Comparison of ENCODE assay signal across 11 cellular contexts in the genomic region with DNA sequence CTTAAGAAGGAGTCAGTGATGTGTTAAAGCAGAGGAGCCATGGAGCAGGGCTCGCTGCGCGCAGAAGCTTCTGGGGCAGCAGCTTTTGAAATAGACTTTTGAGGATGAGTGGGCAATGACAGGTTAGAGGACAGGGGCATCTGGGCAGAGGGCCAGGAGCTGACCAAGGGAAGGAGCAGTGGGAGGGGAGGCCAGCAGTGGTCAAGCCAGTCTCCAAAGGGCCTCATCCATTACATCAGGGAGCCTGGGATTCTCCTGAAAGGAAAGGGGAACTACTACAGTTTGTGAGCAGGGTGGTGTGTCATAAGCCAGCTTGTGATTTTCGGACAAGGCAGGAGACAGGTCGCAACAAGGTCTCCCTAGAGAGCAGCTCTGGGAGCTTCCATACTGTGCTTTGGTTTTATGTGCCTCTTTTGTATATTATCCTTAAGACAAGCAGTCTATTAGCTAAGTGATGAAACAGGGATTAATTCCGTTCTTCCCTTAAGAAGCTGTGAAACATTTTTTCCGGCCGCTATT. TPM values are rescaled to one million over a fixed set of nuclear protein-coding genes. Genes with fewer than 3 reads are reported as not detected.
A peak's percentile ranks its signal among the peaks of the same experiment; 100 is the strongest.
DNase-seq lines count a peak whose midpoint lies in the region; ATAC-seq and TF ChIP-seq lines count a peak whose summit lies in the region.
"Had no signal": no experiment of that assay in that cellular context is flagged by ENCODE, and none has a peak within 500 bp of the region (broad histone marks: within the 10 kb centered on the region; RNA-seq: fewer than 3 reads in every experiment).

No MANE protein-coding gene starts in this region.

- no peak for ATAC-seq in activated CD4-positive, alpha-beta T cell treated with anti-CD3 and anti-CD28 coated beads for 36 hours
- ATAC-seq in SK-N-SH treated with all-trans-retinoic acid at 6 μM for 48 hours, result peak; percentile 17; the same call in 1 of the 3 replicates

- H3K9me3 ChIP-seq in smooth muscle cell (replicated peaks; ENCODE audit: low read depth), result no peaks in the 10 kb centered on the region
- H3K9me3 ChIP-seq in testis, result no peaks in the 10 kb centered on the region
- H3K9me3 ChIP-seq: thoracic aorta had no signal

- H3K9me3 Mint-ChIP-seq in activated CD4-positive, alpha-beta T cell treated with anti-CD3 and anti-CD28 coated beads for 36 hours (ENCODE audit: low read depth), result no peaks in the 10 kb centered on the region
- H3K9me3 Mint-ChIP-seq in T-helper 2 cell treated with Interferon-gamma antibody and Interleukin-4, amounts not matched to agents 5 μg/mL and 100 μg/mL, for 36 hours, result no peaks in the 10 kb centered on the region
- H3K9me3 Mint-ChIP-seq: activated B cell treated with CpG ODN at 0.5 μM for 24 hours had no signal

- POLR2A ChIA-PET in activated CD4-positive, alpha-beta T cell treated with anti-CD3 and anti-CD28 coated beads for 36 hours (lab: Charles Lee), result interaction anchor here (0.6 to 1.0 kb wide), 3 partner anchors 19 to 1003 kb away, joined by 3 to 4 read pairs (median 4); a partner anchor contains a TSS

- peaks cover 20% of the 10 kb centered on the region for H3F3A ChIP-seq in smooth muscle cell (ENCODE audit: low read depth)

- H3K36me3 Mint-ChIP-seq in activated CD4-positive, alpha-beta T cell treated with anti-CD3 and anti-CD28 coated beads for 36 hours (ENCODE audit: low read depth), result peaks cover 2% of the 10 kb centered on the region
- no peaks in the 10 kb centered on the region for H3K36me3 Mint-ChIP-seq in T-helper 2 cell treated with Interferon-gamma antibody and Interleukin-4, amounts not matched to agents 5 μg/mL and 100 μg/mL, for 36 hours (ENCODE audit: low read depth)

- peak overlapping the region; percentile 94 for H3K27ac Mint-ChIP-seq in activated CD4-positive, alpha-beta T cell treated with anti-CD3 and anti-CD28 coated beads for 36 hours
- H3K27ac Mint-ChIP-seq in T-helper 2 cell treated with Interferon-gamma antibody and Interleukin-4, amounts not matched to agents 5 μg/mL and 100 μg/mL, for 36 hours, result no peak overlapping the region
- H3K27ac Mint-ChIP-seq: activated B cell treated with CpG ODN at 0.5 μM for 24 hours had no signal

- H3K9ac ChIP-seq in smooth muscle cell (ENCODE audit: low read depth), result peak overlapping the region; percentile 79

- peak overlapping the region; percentile 94 for H3K27ac ChIP-seq in smooth muscle cell (ENCODE audit: low read depth)
- no peak overlapping the region for H3K27ac ChIP-seq in testis

- TF ChIP-seq POLR2A in testis (IDR thresholded peaks at IDR 0.05), result no peak

- peak overlapping the region; percentile 31 for H2AFZ ChIP-seq in smooth muscle cell (ENCODE audit: low read depth)

- CTCF ChIA-PET in activated CD4-positive, alpha-beta T cell treated with anti-CD3 and anti-CD28 coated beads for 36 hours (lab: Charles Lee), result interaction anchor here (0.5 to 1.3 kb wide), 4 partner anchors 16 to 1790 kb away, joined by 3 to 5 read pairs (median 3); no protein-coding TSS in a partner anchor

- no peak overlapping the region for H3K4me3 ChIP-seq in fibroblast of mammary gland (ENCODE audit: control insufficient read depth, low read depth, low read length)
- no peak overlapping the region for H3K4me3 ChIP-seq in smooth muscle cell
- H3K4me3 ChIP-seq in testis, result no peak overlapping the region

- H3K4me3 Mint-ChIP-seq in activated CD4-positive, alpha-beta T cell treated with anti-CD3 and anti-CD28 coated beads for 36 hours, result no peak overlapping the region
- H3K4me3 Mint-ChIP-seq in T-helper 2 cell treated with Interferon-gamma antibody and Interleukin-4, amounts not matched to agents 5 μg/mL and 100 μg/mL, for 36 hours, result no peak overlapping the region
- H3K4me3 Mint-ChIP-seq: activated B cell treated with CpG ODN at 0.5 μM for 24 hours had no signal

- no peaks in the 10 kb centered on the region for H3K27me3 Mint-ChIP-seq in activated CD4-positive, alpha-beta T cell treated with anti-CD3 and anti-CD28 coated beads for 36 hours
- no peaks in the 10 kb centered on the region for H3K27me3 Mint-ChIP-seq in T-helper 2 cell treated with Interferon-gamma antibody and Interleukin-4, amounts not matched to agents 5 μg/mL and 100 μg/mL, for 36 hours (ENCODE audit: low read depth)

- intact Hi-C loops in activated CD4-positive, alpha-beta T cell treated with anti-CD3 and anti-CD28 coated beads for 36 hours (cut with DNase I, micrococcal nuclease), result loop anchor here (2.0 to 10.0 kb wide), 4 partner anchors 34 to 596 kb away; a partner anchor contains a TSS
- intact Hi-C loops in testis (cut with DNase I; ENCODE audit: low total_unique reads), result no loop called here

- TF ChIP-seq CTCF in fibroblast of mammary gland (conservative IDR thresholded peaks at IDR 0.05; ENCODE audit: control insufficient read depth, insufficient read depth, low read depth, low read length) (no peak), smooth muscle cell (IDR thresholded peaks at IDR 0.05; ENCODE audit: borderline replicate concordance, insufficient read depth, poor library complexity, severe bottlenecking) (no peak), testis (IDR thresholded peaks at IDR 0.05) (no peak)

- DNase-seq in activated CD4-positive, alpha-beta T cell treated with anti-CD3 and anti-CD28 coated beads for 36 hours, result no peak
- no peak for DNase-seq in activated CD4-positive, alpha-beta T cell treated with anti-CD3 and anti-CD28 coated beads, Interleukin-2, amount 50 U/mL, for 1 hour
- DNase-seq in fibroblast of mammary gland (ENCODE audit: low read depth) (peak; percentile 36), smooth muscle cell (lab: John Stamatoyannopoulos, UW; ENCODE audit: unreplicated experiment) (no peak), testis (no peak), NCI-H1436 (lab: John Stamatoyannopoulos, UW) (no peak)
- no peak for DNase-seq in T-helper 2 cell treated with Interferon-gamma antibody and Interleukin-4, amounts not matched to agents 5 μg/mL and 100 μg/mL, for 36 hours (ENCODE audit: low spot score)
- DNase-seq: activated B cell treated with CpG ODN at 0.5 μM for 24 hours, NCI-H1417 treated with DMSO at 0.1 percent for 48 hours had no signal

- no peaks in the 10 kb centered on the region for H3K79me2 ChIP-seq in smooth muscle cell (ENCODE audit: low read depth)

- H3K4me1 ChIP-seq in smooth muscle cell (ENCODE audit: low read depth), result peaks cover 6% of the 10 kb centered on the region
- no peaks in the 10 kb centered on the region for H3K4me1 ChIP-seq in testis

- peaks cover 40% of the 10 kb centered on the region for H3K4me1 Mint-ChIP-seq in activated CD4-positive, alpha-beta T cell treated with anti-CD3 and anti-CD28 coated beads for 36 hours
- peaks cover 16% of the 10 kb centered on the region for H3K4me1 Mint-ChIP-seq in T-helper 2 cell treated with Interferon-gamma antibody and Interleukin-4, amounts not matched to agents 5 μg/mL and 100 μg/mL, for 36 hours (ENCODE audit: low read depth)
- H3K4me1 Mint-ChIP-seq: activated B cell treated with CpG ODN at 0.5 μM for 24 hours had no signal

- H3K36me3 ChIP-seq in smooth muscle cell (ENCODE audit: low read depth), result no peaks in the 10 kb centered on the region
- no peaks in the 10 kb centered on the region for H3K36me3 ChIP-seq in testis (ENCODE audit: low read depth, missing control alignments)
- H3K36me3 ChIP-seq: thoracic aorta had no signal

- H4K20me1 ChIP-seq in smooth muscle cell (ENCODE audit: low read depth), result no peaks in the 10 kb centered on the region

- peak overlapping the region; percentile 79 for H3K4me2 ChIP-seq in smooth muscle cell

- H3K27me3 ChIP-seq in smooth muscle cell (ENCODE audit: low read depth) (no peaks in the 10 kb centered on the region), testis (no peaks in the 10 kb centered on the region)

- 52% methylated on average over 8 of the region's 8 CpGs for WGBS in smooth muscle cell (ENCODE audit: low lambda C conversion rate)
- WGBS in testis, 2 donors, result 89 to 92% methylated on average over 8 of the region's 8 CpGs

TF ChIP-seq in SK-N-SH treated with all-trans-retinoic acid at 6 μM for 48 hours, 23 proteins besides CTCF, POLR2A, EP300 and RAD21:
- no peak for TF ChIP-seq TCF4 (CRISPR knock-in tag; IDR thresholded peaks at IDR 0.05; ENCODE audit: borderline replicate concordance)
- TF ChIP-seq, protein P1, sequence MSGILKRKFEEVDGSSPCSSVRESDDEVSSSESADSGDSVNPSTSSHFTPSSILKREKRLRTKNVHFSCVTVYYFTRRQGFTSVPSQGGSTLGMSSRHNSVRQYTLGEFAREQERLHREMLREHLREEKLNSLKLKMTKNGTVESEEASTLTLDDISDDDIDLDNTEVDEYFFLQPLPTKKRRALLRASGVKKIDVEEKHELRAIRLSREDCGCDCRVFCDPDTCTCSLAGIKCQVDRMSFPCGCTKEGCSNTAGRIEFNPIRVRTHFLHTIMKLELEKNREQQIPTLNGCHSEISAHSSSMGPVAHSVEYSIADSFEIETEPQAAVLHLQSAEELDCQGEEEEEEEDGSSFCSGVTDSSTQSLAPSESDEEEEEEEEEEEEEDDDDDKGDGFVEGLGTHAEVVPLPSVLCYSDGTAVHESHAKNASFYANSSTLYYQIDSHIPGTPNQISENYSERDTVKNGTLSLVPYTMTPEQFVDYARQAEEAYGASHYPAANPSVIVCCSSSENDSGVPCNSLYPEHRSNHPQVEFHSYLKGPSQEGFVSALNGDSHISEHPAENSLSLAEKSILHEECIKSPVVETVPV (CRISPR knock-in tag; IDR thresholded peaks at IDR 0.05), result no peak
- no peak for TF ChIP-seq ZNF70 (CRISPR knock-in tag; IDR thresholded peaks at IDR 0.05)
- no peak for TF ChIP-seq ESRRG (CRISPR knock-in tag; IDR thresholded peaks at IDR 0.05)
- TF ChIP-seq OSR1 (CRISPR knock-in tag; IDR thresholded peaks at IDR 0.05), result no peak
- TF ChIP-seq ZFP30 (CRISPR knock-in tag; IDR thresholded peaks at IDR 0.05), result no peak
- no peak for TF ChIP-seq ZNF8 (CRISPR knock-in tag; IDR thresholded peaks at IDR 0.05)
- TF ChIP-seq BACH2 (CRISPR knock-in tag; IDR thresholded peaks at IDR 0.05; ENCODE audit: borderline replicate concordance), result no peak

RNA-seq across cellular contexts. Expression of a gene that starts 46.6 kb away (rescaled TPM):
- under 1 TPM; 0.19 to 0.37 TPM for total RNA-seq in activated CD4-positive, alpha-beta T cell treated with anti-CD3 and anti-CD28 coated beads for 36 hours
- total RNA-seq in smooth muscle cell, result 0.72 and 0.81 TPM in 2 replicates
- polyA plus RNA-seq in smooth muscle cell, result 0.71 and 0.98 TPM in 2 replicates
- 1 to 10 TPM; 2.7 to 2.9 TPM for total RNA-seq in testis
- polyA plus RNA-seq in testis (ENCODE audit: insufficient read depth, low read depth, low replicate concordance), result 0.26 TPM
- total RNA-seq: activated B cell treated with CpG ODN at 0.5 μM for 24 hours had no signal

RNA-seq across cellular contexts. Expression of a gene that starts 51.7 kb away (rescaled TPM):
- under 1 TPM; 0.61 to 0.73 TPM for total RNA-seq in activated CD4-positive, alpha-beta T cell treated with anti-CD3 and anti-CD28 coated beads for 36 hours
- total RNA-seq in smooth muscle cell (0.13 TPM in 1 of 2 replicates, not detected in the other), testis (under 1 TPM; 0.12 to 0.39 TPM)
- polyA plus RNA-seq in smooth muscle cell (0.35 and 0.66 TPM in 2 replicates), testis (ENCODE audit: insufficient read depth, low read depth, low replicate concordance) (0.08 TPM)
- total RNA-seq: activated B cell treated with CpG ODN at 0.5 μM for 24 hours had no signal

RNA-seq across cellular contexts. Expression of a gene that starts 58.3 kb away (rescaled TPM):
- 10 to 100 TPM; 40.1 to 47.2 TPM for total RNA-seq in activated CD4-positive, alpha-beta T cell treated with anti-CD3 and anti-CD28 coated beads for 36 hours
- 33.8 and 36.9 TPM in 2 replicates for total RNA-seq in smooth muscle cell
- 2.8 and 6.2 TPM in 2 replicates for polyA plus RNA-seq in smooth muscle cell
- 10 to 100 TPM; 86.1 to 89.1 TPM for total RNA-seq in testis
- 21.3 TPM for polyA plus RNA-seq in testis (ENCODE audit: insufficient read depth, low read depth, low replicate concordance)
